In the genomic region with DNA sequence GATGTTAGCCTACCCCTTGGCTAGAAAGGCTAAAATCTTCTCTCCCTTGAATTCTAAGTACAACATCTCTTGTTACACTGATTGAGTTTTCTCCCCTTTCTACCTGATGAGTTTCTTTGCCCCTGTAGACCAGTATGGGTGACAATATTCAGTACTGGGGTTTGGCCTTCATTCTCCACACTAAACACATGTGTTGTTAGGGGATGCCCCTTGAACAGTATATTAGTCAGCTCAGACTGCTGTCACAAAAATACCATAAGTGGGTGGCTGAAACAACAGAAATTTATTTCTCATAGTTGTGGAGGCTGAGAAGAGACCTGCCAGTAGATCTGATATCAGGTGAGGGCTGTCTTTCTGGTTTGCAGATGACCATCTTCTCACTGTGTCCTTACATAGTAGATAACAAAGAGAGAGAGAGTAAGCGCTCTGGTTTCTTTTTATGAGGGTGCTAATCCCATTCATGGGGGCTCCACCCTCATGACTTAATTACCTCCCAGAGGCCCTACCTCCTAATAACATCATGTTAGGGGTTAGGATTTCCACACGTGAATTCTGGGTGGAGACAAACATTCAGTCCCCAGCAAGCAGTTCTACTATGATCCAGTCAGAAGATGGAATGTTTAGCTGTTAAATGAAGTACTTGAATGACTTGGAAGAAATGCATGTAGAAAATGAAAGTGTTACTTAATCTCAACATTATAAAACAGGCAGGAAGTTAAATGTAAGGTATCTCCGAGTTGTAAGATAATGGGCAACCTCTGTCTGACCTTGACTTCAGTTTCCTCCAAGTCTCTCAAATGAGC, we compare ENCODE assay signal across 13 cellular contexts. TPM values are rescaled to one million over a fixed set of nuclear protein-coding genes. Genes with fewer than 3 reads are reported as not detected.
A peak's percentile ranks its signal among the peaks of the same experiment; 100 is the strongest.
DNase-seq lines count a peak whose midpoint lies in the region; ATAC-seq and TF ChIP-seq lines count a peak whose summit lies in the region.
"Had no signal": no experiment of that assay in that cellular context is flagged by ENCODE, and none has a peak within 500 bp of the region (broad histone marks: within the 10 kb centered on the region; RNA-seq: fewer than 3 reads in every experiment).

No MANE protein-coding gene starts in this region.

- no peak overlapping the region for H3K4me3 Mint-ChIP-seq in activated CD4-positive, alpha-beta T cell treated with anti-CD3 and anti-CD28 coated beads for 36 hours

- CTCF ChIA-PET in activated CD4-positive, alpha-beta T cell treated with anti-CD3 and anti-CD28 coated beads for 36 hours (lab: Charles Lee), result interaction anchor here (0.7 kb wide), 1 partner anchor 55 kb away, joined by 3 read pairs; no protein-coding TSS in a partner anchor

- peaks cover 9% of the 10 kb centered on the region for H3K4me1 Mint-ChIP-seq in activated CD4-positive, alpha-beta T cell treated with anti-CD3 and anti-CD28 coated beads for 36 hours

- ATAC-seq in activated CD4-positive, alpha-beta T cell treated with anti-CD3 and anti-CD28 coated beads for 36 hours, result peak; percentile 95
- ATAC-seq in GM21367 (IDR thresholded peaks at IDR 0.05; ENCODE audit: unreplicated experiment), result peak; percentile 67
- ATAC-seq in HG03060 (IDR thresholded peaks at IDR 0.05; ENCODE audit: low read depth, unreplicated experiment), result peak; percentile 69

- no peak overlapping the region for H3K27ac Mint-ChIP-seq in activated CD4-positive, alpha-beta T cell treated with anti-CD3 and anti-CD28 coated beads for 36 hours

- no peak for DNase-seq in activated CD4-positive, alpha-beta T cell treated with anti-CD3 and anti-CD28 coated beads for 36 hours
- no peak for DNase-seq in activated CD4-positive, alpha-beta T cell treated with anti-CD3 and anti-CD28 coated beads, Interleukin-2, amount 50 U/mL, for 48 hours
- no peak for DNase-seq in dorsolateral prefrontal cortex
- no peak for DNase-seq in DMS79 (lab: John Stamatoyannopoulos, UW)
- no peak for DNase-seq in HuH-7.5 (ENCODE audit: low spot score)
- DNase-seq in NCI-H1436 (lab: John Stamatoyannopoulos, UW), result no peak
- DNase-seq: 8988T; activated CD8-positive, alpha-beta memory T cell treated with anti-CD3 and anti-CD28 coated beads, Interleukin-2, amount 50 U/mL, for 48 hours; NCI-H2227 treated with DMSO at 0.1 percent for 48 hours; substantia nigra had no signal

- peaks cover 9% of the 10 kb centered on the region for H3K27me3 Mint-ChIP-seq in activated CD4-positive, alpha-beta T cell treated with anti-CD3 and anti-CD28 coated beads for 36 hours

- H3K36me3 Mint-ChIP-seq in activated CD4-positive, alpha-beta T cell treated with anti-CD3 and anti-CD28 coated beads for 36 hours (ENCODE audit: low read depth), result peaks cover 16% of the 10 kb centered on the region

- no peak overlapping the region for H3K4me3 ChIP-seq in dorsolateral prefrontal cortex
- H3K4me3 ChIP-seq: breast epithelium had no signal

- intact Hi-C loops in activated CD4-positive, alpha-beta T cell treated with anti-CD3 and anti-CD28 coated beads for 36 hours (cut with DNase I, micrococcal nuclease), result no loop called here
- intact Hi-C loops in dorsolateral prefrontal cortex (cut with DNase I), result no loop called here

- H3K27ac ChIP-seq in dorsolateral prefrontal cortex, result peak overlapping the region in 30 of 59 donors; percentile 0 to 71 (median 40)
- H3K27ac ChIP-seq: breast epithelium had no signal

- POLR2A ChIA-PET in activated CD4-positive, alpha-beta T cell treated with anti-CD3 and anti-CD28 coated beads for 36 hours (lab: Charles Lee), result interaction anchor here (0.6 kb wide), 1 partner anchor 24 kb away, joined by 4 read pairs; no protein-coding TSS in a partner anchor

- peaks cover 3% of the 10 kb centered on the region for H3K9me3 Mint-ChIP-seq in activated CD4-positive, alpha-beta T cell treated with anti-CD3 and anti-CD28 coated beads for 36 hours (ENCODE audit: low read depth)

- no peaks in the 10 kb centered on the region for H3K27me3 ChIP-seq in dorsolateral prefrontal cortex
- H3K27me3 ChIP-seq: breast epithelium had no signal

- no peak for TF ChIP-seq CTCF in dorsolateral prefrontal cortex (IDR thresholded peaks at IDR 0.05 in 54 of 56, conservative IDR thresholded peaks at IDR 0.05 in 2 of 56; ENCODE audit: low read depth in 1 of 56, partially characterized antibody in 56 of 56)

RNA-seq across cellular contexts. Expression of a gene that starts 17.5 kb away (rescaled TPM):
- 10 to 100 TPM; 12.7 to 14.5 TPM for total RNA-seq in activated CD4-positive, alpha-beta T cell treated with anti-CD3 and anti-CD28 coated beads for 36 hours
- total RNA-seq in dorsolateral prefrontal cortex, result 10 to 100 TPM in 119 of 120 experiments, 1 to 10 TPM in 1; 4.7 to 39.6 (median 23.5) TPM
